14 cellular contexts compared by ENCODE assay signal in the genomic region with DNA sequence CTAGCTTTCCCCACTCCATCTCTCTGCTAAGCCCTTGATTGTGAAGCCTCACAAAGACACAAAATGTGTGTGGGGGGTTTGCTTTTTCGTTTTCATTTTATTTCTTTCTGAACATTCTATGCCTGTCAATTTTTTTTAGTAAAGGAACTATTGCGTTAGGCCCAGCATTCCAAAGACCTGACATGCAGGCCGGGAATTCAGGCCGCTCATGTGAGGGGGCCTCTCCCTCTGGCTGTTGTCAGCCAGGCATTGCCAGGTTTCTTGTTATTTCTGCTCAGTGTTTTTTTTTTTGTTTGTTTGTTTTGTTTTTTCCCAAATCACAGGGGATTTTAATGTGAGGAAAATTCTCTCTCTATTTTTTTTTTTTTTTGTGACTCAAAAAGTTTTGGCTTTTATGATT. TPM values are rescaled to one million over a fixed set of nuclear protein-coding genes. Genes with fewer than 3 reads are reported as not detected.
DNase-seq lines count a peak whose midpoint lies in the region; ATAC-seq and TF ChIP-seq lines count a peak whose summit lies in the region.
"Had no signal": no experiment of that assay in that cellular context is flagged by ENCODE, and none has a peak within 500 bp of the region (broad histone marks: within the 10 kb centered on the region; RNA-seq: fewer than 3 reads in every experiment).

No MANE protein-coding gene starts in this region.

- 67 to 77% (median 72%) methylated on average over 4 of the region's 4 CpGs for WGBS in heart left ventricle, 4 donors

- H3K4me3 ChIP-seq in Caco-2 (ENCODE audit: low read depth, low read length), result no peak overlapping the region
- H3K4me3 ChIP-seq in ascending aorta, result no peak overlapping the region
- no peak overlapping the region for H3K4me3 ChIP-seq in heart left ventricle
- H3K4me3 ChIP-seq: adrenal gland had no signal

- peak; percentile 31 to 71 (median 41) for ATAC-seq in heart left ventricle
- ATAC-seq: HCT116 had no signal

- peaks cover 9% of the 10 kb centered on the region for H3K27me3 Mint-ChIP-seq in Caco-2 (ENCODE audit: insufficient read depth, unreplicated experiment)
- H3K27me3 Mint-ChIP-seq in activated naive CD4-positive, alpha-beta T cell treated with anti-CD3 and anti-CD28 coated beads for 36 hours (ENCODE audit: low read depth), result peaks cover 6% of the 10 kb centered on the region

- H3K36me3 Mint-ChIP-seq in Caco-2 (ENCODE audit: insufficient read depth, unreplicated experiment), result peaks cover 5% of the 10 kb centered on the region
- H3K36me3 Mint-ChIP-seq in activated naive CD4-positive, alpha-beta T cell treated with anti-CD3 and anti-CD28 coated beads for 36 hours (ENCODE audit: low read depth), result no peaks in the 10 kb centered on the region

- H3K27ac ChIP-seq in ascending aorta, result peak overlapping the region; percentile 98 to 99
- H3K27ac ChIP-seq in heart left ventricle, result peak overlapping the region in 6 of 12 donors; percentile 11 to 53 (median 20)

- BruUV-seq in Caco-2 (replicated peaks; lab: Mats Ljungman, UMichigan), result no TSS peak

- no peaks in the 10 kb centered on the region for H3K36me3 ChIP-seq in Caco-2 (ENCODE audit: control insufficient read depth, insufficient read depth, low read length)
- no peaks in the 10 kb centered on the region for H3K36me3 ChIP-seq in ascending aorta
- H3K36me3 ChIP-seq in heart left ventricle, result no peaks in the 10 kb centered on the region
- H3K36me3 ChIP-seq: adrenal gland had no signal

- H3K4me1 ChIP-seq in Caco-2 (no peaks in the 10 kb centered on the region), ascending aorta (peaks cover 24 to 51% of the 10 kb centered on the region in 2 donors), heart left ventricle (peaks cover 0 to 35% (median 7%) of the 10 kb centered on the region in 12 donors)
- H3K4me1 ChIP-seq: adrenal gland had no signal

- H3K27me3 ChIP-seq in Caco-2 (replicated peaks; ENCODE audit: control insufficient read depth, insufficient read depth, low read length) (peaks cover 3% of the 10 kb centered on the region), ascending aorta (no peaks in the 10 kb centered on the region), heart left ventricle (peaks cover 0 to 3% (median 0%) of the 10 kb centered on the region in 9 donors)
- H3K27me3 ChIP-seq: adrenal gland had no signal

- H3K9me3 Mint-ChIP-seq in Caco-2 (ENCODE audit: unreplicated experiment), result no peaks in the 10 kb centered on the region
- H3K9me3 Mint-ChIP-seq in activated naive CD4-positive, alpha-beta T cell treated with anti-CD3 and anti-CD28 coated beads for 36 hours, result no peaks in the 10 kb centered on the region
- H3K9me3 Mint-ChIP-seq: CD4-positive, alpha-beta T cell had no signal

- TF ChIP-seq POLR2A in heart left ventricle (IDR thresholded peaks at IDR 0.05), result no peak

- DNase-seq in Caco-2 (peak in 1 of 2 experiments; percentile 32), ascending aorta (ENCODE audit: low spot score in 2 of 2) (peak; percentile 65 to 93), heart left ventricle (peak in 2 of 5 donors; percentile 57 to 64), posterior vena cava (ENCODE audit: low spot score) (peak; percentile 89), cerebellar nuclear complex (lab: John Stamatoyannopoulos, UW) (no peak), OCI-M1 (lab: John Stamatoyannopoulos, UW) (no peak), GF-D8 (lab: John Stamatoyannopoulos, UW) (no peak)
- no peak for DNase-seq in activated naive CD4-positive, alpha-beta T cell treated with anti-CD3 and anti-CD28 coated beads for 36 hours
- DNase-seq: activated CD4-positive, alpha-beta T cell treated with anti-CD3 and anti-CD28 coated beads, Interleukin-2, amount 50 U/mL, for 4 hours; CD4-positive, alpha-beta T cell; retina; SIG-M5 had no signal

- POLR2A ChIA-PET in Caco-2 (lab: Charles Lee), result no interaction called here

- H3K4me3 Mint-ChIP-seq in Caco-2 (ENCODE audit: unreplicated experiment), result no peak overlapping the region
- no peak overlapping the region for H3K4me3 Mint-ChIP-seq in activated naive CD4-positive, alpha-beta T cell treated with anti-CD3 and anti-CD28 coated beads for 36 hours
- H3K4me3 Mint-ChIP-seq: CD4-positive, alpha-beta T cell had no signal

- H3K27ac Mint-ChIP-seq in Caco-2 (ENCODE audit: unreplicated experiment), result peak overlapping the region; percentile 66
- no peak overlapping the region for H3K27ac Mint-ChIP-seq in activated naive CD4-positive, alpha-beta T cell treated with anti-CD3 and anti-CD28 coated beads for 36 hours
- H3K27ac Mint-ChIP-seq: CD4-positive, alpha-beta T cell had no signal

- no peaks in the 10 kb centered on the region for H3K4me1 Mint-ChIP-seq in Caco-2 (ENCODE audit: low read depth, unreplicated experiment)
- H3K4me1 Mint-ChIP-seq in activated naive CD4-positive, alpha-beta T cell treated with anti-CD3 and anti-CD28 coated beads for 36 hours (ENCODE audit: low read depth), result peaks cover 11% of the 10 kb centered on the region

- H3K9me3 ChIP-seq in Caco-2 (no peaks in the 10 kb centered on the region), ascending aorta (no peaks in the 10 kb centered on the region), heart left ventricle (no peaks in the 10 kb centered on the region)
- H3K9me3 ChIP-seq: adrenal gland had no signal

- intact Hi-C loops in Caco-2 (cut with micrococcal nuclease; ENCODE audit: unreplicated experiment), result no loop called here
- intact Hi-C loops in ascending aorta (cut with DNase I), result loop anchor here (1.0 to 5.0 kb wide), 2 partner anchors 13 to 267 kb away; partner anchors contain the start of gene HSPH1
- intact Hi-C loops in heart left ventricle (cut with DNase I), result no loop called here
- intact Hi-C loops in posterior vena cava (cut with DNase I), result no loop called here
- intact Hi-C loops in activated naive CD4-positive, alpha-beta T cell treated with anti-CD3 and anti-CD28 coated beads for 36 hours (cut with micrococcal nuclease), result no loop called here

- no peak for TF ChIP-seq CTCF in Caco-2 (IDR thresholded peaks at IDR 0.05; ENCODE audit: insufficient read depth in 1 of 2, low read depth in 1 of 2, low read length in 1 of 2, severe bottlenecking in 1 of 2, unreplicated experiment in 1 of 2)
- TF ChIP-seq CTCF in ascending aorta (IDR thresholded peaks at IDR 0.05), result no peak
- no peak for TF ChIP-seq CTCF in heart left ventricle (IDR thresholded peaks at IDR 0.05)

- CTCF ChIA-PET in Caco-2 (lab: Charles Lee), result no interaction called here
- CTCF ChIA-PET in activated naive CD4-positive, alpha-beta T cell treated with anti-CD3 and anti-CD28 coated beads for 36 hours (lab: Charles Lee), result no interaction called here

RNA-seq across cellular contexts. Expression of gene MEDAG, which starts 10.3 kb away (rescaled TPM):
- total RNA-seq in Caco-2 (2022) (not detected in 2 replicates), ascending aorta (98.8 TPM), heart left ventricle (10 to 100 TPM in 3 of 9 donors, 1 to 10 TPM in 6; 4.2 to 41.9 (median 8.0) TPM), posterior vena cava (100 to 1,000 TPM; 151 to 172 TPM)
- 10 to 100 TPM in 1 of 2 donors, 1 to 10 TPM in 1; 3.8 to 11.1 TPM for polyA plus RNA-seq in heart left ventricle
- not detected for total RNA-seq in activated naive CD4-positive, alpha-beta T cell treated with anti-CD3 and anti-CD28 coated beads for 36 hours
- total RNA-seq: CD4-positive, alpha-beta T cell had no signal

RNA-seq across cellular contexts. Expression of gene TEX26, which starts 36.7 kb away (rescaled TPM):
- total RNA-seq in Caco-2 (2022) (not detected in 2 replicates), ascending aorta (not detected), heart left ventricle (not detected), posterior vena cava (under 1 TPM; 0.38 to 0.56 TPM)
- not detected for polyA plus RNA-seq in heart left ventricle
- not detected for total RNA-seq in activated naive CD4-positive, alpha-beta T cell treated with anti-CD3 and anti-CD28 coated beads for 36 hours
- total RNA-seq: CD4-positive, alpha-beta T cell had no signal

Comparison
In these comparisons a context has a peak if more than half of its experiments do, and no peak if none do; other contexts are left out.
1. DNase-seq: peak in ascending aorta (2 of 2) and posterior vena cava (single experiment); none in activated naive CD4-positive, alpha-beta T cell treated with anti-CD3 and anti-CD28 coated beads for 36 hours (single experiment), cerebellar nuclear complex (0 of 2), OCI-M1 (single experiment) and GF-D8 (single experiment).